In genomic region chr1:167425482-167425881, GRCh38 we compare ENCODE assay signal across 15 cellular contexts.
DNase-seq lines count a peak whose midpoint lies in the region; ATAC-seq, FAIRE-seq and TF ChIP-seq lines count a peak whose summit lies in the region.
"Had no signal": no experiment of that assay in that cellular context is flagged by ENCODE, and none has a peak within 500 bp of the region (broad histone marks: within the 10 kb centered on the region; RNA-seq: fewer than 3 reads in every experiment).

No MANE protein-coding gene starts in this region.

- no peaks in the 10 kb centered on the region for H3K27me3 Mint-ChIP-seq in stimulated activated naive CD8-positive, alpha-beta T cell treated with anti-CD3 and anti-CD28 coated beads, Interleukin-15, amount 100 ng/mL, for 72 hours
- H3K27me3 Mint-ChIP-seq in T-cell (no peaks in the 10 kb centered on the region), immature natural killer cell (ENCODE audit: low read depth in 3 of 3) (peaks cover 29 to 55% (median 33%) of the 10 kb centered on the region in 3 donors)
- no peaks in the 10 kb centered on the region for H3K27me3 Mint-ChIP-seq in activated CD8-positive, alpha-beta T cell treated with anti-CD3 and anti-CD28 coated beads for 36 hours

- no peak for TF ChIP-seq POLR2A in H54 (IDR thresholded peaks at IDR 0.05; ENCODE audit: low read depth, low read length)

- peak overlapping the region; percentile 19 to 27 for H3K27ac Mint-ChIP-seq in stimulated activated naive CD8-positive, alpha-beta T cell treated with anti-CD3 and anti-CD28 coated beads, Interleukin-15, amount 100 ng/mL, for 72 hours
- H3K27ac Mint-ChIP-seq in T-cell (peak overlapping the region; percentile 52 to 53), immature natural killer cell (peak overlapping the region; percentile 72 to 99 (median 88))
- H3K27ac Mint-ChIP-seq in activated CD8-positive, alpha-beta T cell treated with anti-CD3 and anti-CD28 coated beads for 36 hours, result no peak overlapping the region

- no peak for TF ChIP-seq CTCF in activated CD8-positive, alpha-beta T cell treated with anti-CD3 and anti-CD28 coated beads for 36 hours (IDR thresholded peaks at IDR 0.05)

- intact Hi-C loops in activated CD8-positive, alpha-beta T cell treated with anti-CD3 and anti-CD28 coated beads for 36 hours (cut with micrococcal nuclease), result no loop called here

- peak; percentile 33 for ATAC-seq in stimulated activated naive CD8-positive, alpha-beta T cell treated with anti-CD3 and anti-CD28 coated beads, Interleukin-15, amount 100 ng/mL, for 72 hours
- ATAC-seq in stimulated activated naive CD8-positive, alpha-beta T cell treated with anti-CD3 and anti-CD28 coated beads, Interleukin-15, Interleukin-2, amounts not matched to agents 100 U/mL and 50 U/mL, for 24 hours, result no peak
- ATAC-seq in T-cell (replicated peaks in 1 of 4), result no peak
- no peak for ATAC-seq in activated CD8-positive, alpha-beta T cell treated with anti-CD3 and anti-CD28 coated beads for 36 hours
- ATAC-seq in GM19328 (IDR thresholded peaks at IDR 0.05; ENCODE audit: unreplicated experiment), result no peak
- ATAC-seq: HCT116 had no signal

- POLR2A ChIA-PET in T-cell (lab: Charles Lee), result interaction anchor here in 1 of 2 donors (0.7 kb wide), 1 partner anchor 12 kb away, joined by 13 read pairs; no protein-coding TSS in a partner anchor
- POLR2A ChIA-PET in activated CD8-positive, alpha-beta T cell treated with anti-CD3 and anti-CD28 coated beads for 36 hours (lab: Charles Lee), result interaction anchor here (0.7 to 1.4 kb wide), 3 partner anchors 11 to 173 kb away, joined by 3 to 4 read pairs (median 3); no protein-coding TSS in a partner anchor

- peaks cover 12% of the 10 kb centered on the region for H3K36me3 Mint-ChIP-seq in T-cell
- peaks cover 7 to 12% (median 12%) of the 10 kb centered on the region in 3 donors for H3K36me3 Mint-ChIP-seq in immature natural killer cell
- no peaks in the 10 kb centered on the region for H3K36me3 Mint-ChIP-seq in activated CD8-positive, alpha-beta T cell treated with anti-CD3 and anti-CD28 coated beads for 36 hours (ENCODE audit: low read depth)

- peaks cover 16% of the 10 kb centered on the region for H3K4me1 Mint-ChIP-seq in stimulated activated naive CD8-positive, alpha-beta T cell treated with anti-CD3 and anti-CD28 coated beads, Interleukin-15, amount 100 ng/mL, for 72 hours
- H3K4me1 Mint-ChIP-seq in T-cell (peaks cover 20 to 45% (median 42%) of the 10 kb centered on the region in 3 donors), immature natural killer cell (peaks cover 55 to 77% of the 10 kb centered on the region in 2 donors)
- H3K4me1 Mint-ChIP-seq in activated CD8-positive, alpha-beta T cell treated with anti-CD3 and anti-CD28 coated beads for 36 hours (ENCODE audit: low read depth), result peaks cover 24% of the 10 kb centered on the region

- no peaks in the 10 kb centered on the region for H3K9me3 Mint-ChIP-seq in stimulated activated naive CD8-positive, alpha-beta T cell treated with anti-CD3 and anti-CD28 coated beads, Interleukin-15, amount 100 ng/mL, for 72 hours
- H3K9me3 Mint-ChIP-seq in T-cell (no peaks in the 10 kb centered on the region), immature natural killer cell (no peaks in the 10 kb centered on the region)
- H3K9me3 Mint-ChIP-seq in activated CD8-positive, alpha-beta T cell treated with anti-CD3 and anti-CD28 coated beads for 36 hours, result no peaks in the 10 kb centered on the region

- no peak for DNase-seq in stimulated activated naive CD8-positive, alpha-beta T cell treated with anti-CD3 and anti-CD28 coated beads, Interleukin-15, amount 100 ng/mL, for 72 hours
- DNase-seq in stimulated activated naive CD8-positive, alpha-beta T cell treated with anti-CD3 and anti-CD28 coated beads, Interleukin-15, Interleukin-2, amounts not matched to agents 100 U/mL and 50 U/mL, for 24 hours, result no peak
- DNase-seq in T-cell (no peak), immature natural killer cell (no peak), H54 (ENCODE audit: insufficient read length, low spot score) (no peak), DMS114 treated with DMSO at 0.1 percent for 48 hours (lab: John Stamatoyannopoulos, UW; ENCODE audit: unreplicated experiment) (no peak)
- no peak for DNase-seq in activated CD8-positive, alpha-beta T cell treated with anti-CD3 and anti-CD28 coated beads for 36 hours
- DNase-seq: DMS153, EL, NCI-H1417, NCI-H2029, NCI-H524, SIG-M5 had no signal

- FAIRE-seq in H54 (lab: Jason Lieb, UNC), result no peak

- H3K4me3 Mint-ChIP-seq in stimulated activated naive CD8-positive, alpha-beta T cell treated with anti-CD3 and anti-CD28 coated beads, Interleukin-15, amount 100 ng/mL, for 72 hours, result no peak overlapping the region
- no peak overlapping the region for H3K4me3 Mint-ChIP-seq in T-cell
- H3K4me3 Mint-ChIP-seq in immature natural killer cell, result no peak overlapping the region
- no peak overlapping the region for H3K4me3 Mint-ChIP-seq in activated CD8-positive, alpha-beta T cell treated with anti-CD3 and anti-CD28 coated beads for 36 hours

- CTCF ChIA-PET in T-cell (lab: Charles Lee), result interaction anchor here in 1 of 2 donors (0.6 to 1.2 kb wide), 2 partner anchors 15 to 115 kb away, joined by 3 read pairs; no protein-coding TSS in a partner anchor
- CTCF ChIA-PET in activated CD8-positive, alpha-beta T cell treated with anti-CD3 and anti-CD28 coated beads for 36 hours (lab: Charles Lee), result interaction anchor here (0.6 to 2.9 kb wide), 5 partner anchors 11 to 128 kb away, joined by 3 to 8 read pairs (median 5); partner anchors contain the start of gene CREG1
